In the genomic region with DNA sequence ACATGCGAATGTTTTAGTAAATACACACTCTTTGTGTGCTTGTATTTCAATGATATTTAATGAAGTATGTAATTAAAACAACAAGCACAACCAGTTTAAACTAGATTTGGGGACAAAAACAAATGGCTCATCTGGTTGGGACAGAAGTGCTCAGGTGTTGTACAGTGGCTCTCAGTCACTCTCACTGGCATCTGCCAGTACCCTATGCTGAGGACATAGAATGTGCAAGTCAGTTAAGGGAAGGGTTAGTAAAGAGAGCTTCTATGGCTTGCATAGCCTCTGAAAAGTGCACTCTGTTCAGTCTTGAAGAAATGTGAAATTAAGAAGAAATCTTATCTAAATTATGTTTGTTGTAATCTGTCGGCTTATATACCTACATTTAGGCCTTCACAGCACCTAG, we compare ENCODE assay signal across 20 cellular contexts.
"Had no signal": no experiment of that assay in that cellular context is flagged by ENCODE, and none has a peak within 500 bp of the region (broad histone marks: within the 10 kb centered on the region; RNA-seq: fewer than 3 reads in every experiment).

No MANE protein-coding gene starts in this region.

- H3K27me3 Mint-ChIP-seq: effector memory CD8-positive, alpha-beta T cell; natural killer cell treated with Interleukin-12 subunit alpha and Interleukin-12 subunit beta and Interleukin-15 and Interleukin-18, amount 100 ng/mL, for 72 hours; stimulated activated naive B cell treated with anti-CD40 and anti-IgM and Interleukin-4, amounts not matched to agents 10 μg/mL and 1 μg/mL and 100 μg/mL, for 72 hours had no signal

- H3K9me3 Mint-ChIP-seq: effector memory CD8-positive, alpha-beta T cell; natural killer cell treated with Interleukin-12 subunit alpha and Interleukin-12 subunit beta and Interleukin-15 and Interleukin-18, amount 100 ng/mL, for 72 hours; stimulated activated naive B cell treated with anti-CD40 and anti-IgM and Interleukin-4, amounts not matched to agents 10 μg/mL and 1 μg/mL and 100 μg/mL, for 72 hours; T-helper 1 cell treated with Interleukin-12 subunit alpha and Interleukin-12 subunit beta and Interleukin-4 antibody, amounts not matched to agents 30 μg/mL and 1 μg/mL, for 36 hours had no signal

- H3K4me3 ChIP-seq: cardiac muscle cell, hepatocyte, sigmoid colon, thoracic aorta had no signal

- H3K27me3 ChIP-seq: cardiac muscle cell, hepatocyte, sigmoid colon had no signal

- DNase-seq: activated CD4-positive, alpha-beta T cell treated with anti-CD3 and anti-CD28 coated beads for 1 hour; activated CD8-positive, alpha-beta memory T cell treated with anti-CD3 and anti-CD28 coated beads for 24 hours; activated CD8-positive, alpha-beta memory T cell treated with anti-CD3 and anti-CD28 coated beads, Interleukin-2, amount 50 U/mL, for 48 hours; activated effector memory CD4-positive, alpha-beta T cell treated with Interleukin-2 at 50 U/mL for 16 hours; activated naive CD4-positive, alpha-beta T cell treated with anti-CD3 and anti-CD28 coated beads, Interleukin-2, amount 50 U/mL, for 16 hours; activated T-cell treated with anti-CD3 and anti-CD28 coated beads, Interleukin-2, amount 50 U/mL, for 48 hours; dermis blood vessel endothelial cell; effector memory CD8-positive, alpha-beta T cell; foreskin fibroblast; occipital lobe; posterior cingulate gyrus; sigmoid colon; stimulated activated CD4-positive, alpha-beta T cell treated with anti-CD3 and anti-CD28 coated beads, Interleukin-4, amount 100 ng/mL, for 4 hours; stimulated activated naive B cell treated with anti-CD40 and anti-IgM and Interleukin-4, amounts not matched to agents 10 μg/mL and 1 μg/mL and 100 μg/mL, for 72 hours had no signal

- H3K4me2 ChIP-seq: hepatocyte had no signal

- H3K4me3 Mint-ChIP-seq: effector memory CD8-positive, alpha-beta T cell; natural killer cell treated with Interleukin-12 subunit alpha and Interleukin-12 subunit beta and Interleukin-15 and Interleukin-18, amount 100 ng/mL, for 72 hours; stimulated activated naive B cell treated with anti-CD40 and anti-IgM and Interleukin-4, amounts not matched to agents 10 μg/mL and 1 μg/mL and 100 μg/mL, for 72 hours; T-helper 1 cell treated with Interleukin-12 subunit alpha and Interleukin-12 subunit beta and Interleukin-4 antibody, amounts not matched to agents 30 μg/mL and 1 μg/mL, for 36 hours had no signal

- H3K36me3 ChIP-seq: cardiac muscle cell, sigmoid colon, thoracic aorta had no signal

- H3K27ac ChIP-seq: cardiac muscle cell, hepatocyte, sigmoid colon, thoracic aorta, VCaP had no signal

- H3K9me3 ChIP-seq: sigmoid colon, thoracic aorta had no signal

- H3K27ac Mint-ChIP-seq: effector memory CD8-positive, alpha-beta T cell; natural killer cell treated with Interleukin-12 subunit alpha and Interleukin-12 subunit beta and Interleukin-15 and Interleukin-18, amount 100 ng/mL, for 72 hours; stimulated activated naive B cell treated with anti-CD40 and anti-IgM and Interleukin-4, amounts not matched to agents 10 μg/mL and 1 μg/mL and 100 μg/mL, for 72 hours; T-helper 1 cell treated with Interleukin-12 subunit alpha and Interleukin-12 subunit beta and Interleukin-4 antibody, amounts not matched to agents 30 μg/mL and 1 μg/mL, for 36 hours had no signal
